ENCODE assay signal across 25 cellular contexts in genomic region chr10:124062390-124062789, GRCh38. TPM values are rescaled to one million over a fixed set of nuclear protein-coding genes. Genes with fewer than 3 reads are reported as not detected.
DNase-seq lines count a peak whose midpoint lies in the region; ATAC-seq, FAIRE-seq and TF ChIP-seq lines count a peak whose summit lies in the region.
"Had no signal": no experiment of that assay in that cellular context is flagged by ENCODE, and none has a peak within 500 bp of the region (broad histone marks: within the 10 kb centered on the region; RNA-seq: fewer than 3 reads in every experiment).

No MANE protein-coding gene starts in this region.

- in situ Hi-C loops in Panc1 (cut with HindIII; ENCODE audit: low pct_unique_long_range_greater_than_20kb, low sequenced_read_pairs) = no loop called here
- in situ Hi-C loops in HepG2 (cut with HindIII; ENCODE audit: extremely low pct_ligation_motif_present, low pct_unique_long_range_greater_than_20kb) = no loop called here

- BruUV-seq in Panc1 (replicated peaks; lab: Mats Ljungman, UMichigan) = TSS peak; percentile 42
- BruUV-seq in HepG2 (replicated peaks; lab: Mats Ljungman, UMichigan) = no TSS peak

- H3K4me1 ChIP-seq in Panc1 (ENCODE audit: control insufficient read depth, insufficient read depth, low read length) = peaks cover 9% of the 10 kb centered on the region
- peaks cover 100% of the 10 kb centered on the region for H3K4me1 ChIP-seq in HepG2 (ENCODE audit: insufficient read depth, low read length)
- H3K4me1 ChIP-seq in thyroid gland = peaks cover 45 to 64% of the 10 kb centered on the region in 2 donors
- H3K4me1 ChIP-seq in suprapubic skin = peaks cover 19% of the 10 kb centered on the region

- H3K27ac ChIP-seq in Panc1 (ENCODE audit: low read length) (no peak overlapping the region), HepG2 (ENCODE audit: extremely low read length, insufficient read depth, low read length) (peak overlapping the region; percentile 52), thyroid gland (peak overlapping the region in 2 of 3 donors; percentile 47 to 71), suprapubic skin (no peak overlapping the region)
- H3K27ac ChIP-seq: vagina had no signal

- peak; percentile 82 for FAIRE-seq in HepG2 (lab: Jason Lieb, UNC)
- FAIRE-seq: G401.6, HTR-8/SVneo, kidney, small intestine had no signal

- TF ChIP-seq POLR2A in HepG2 (IDR thresholded peaks at IDR 0.05; ENCODE audit: insufficient read depth in 1 of 2, low read depth in 2 of 2, low read length in 2 of 2) (no peak), thyroid gland (IDR thresholded peaks at IDR 0.05) (no peak), suprapubic skin (IDR thresholded peaks at IDR 0.05) (no peak)

- intact Hi-C loops in Panc1 (cut with micrococcal nuclease; ENCODE audit: unreplicated experiment) (no loop called here), HepG2 (cut with micrococcal nuclease; ENCODE audit: unreplicated experiment) (loop anchor here (2.0 kb wide), 1 partner anchor 14 kb away; no protein-coding TSS in a partner anchor), thyroid gland (cut with DNase I) (no loop called here)

- peaks cover 86% of the 10 kb centered on the region for H3K79me2 ChIP-seq in HepG2 (ENCODE audit: insufficient read depth, low read length)

- TF ChIP-seq CTCF in Panc1 (IDR thresholded peaks at IDR 0.05) = no peak
- no peak for TF ChIP-seq CTCF in HepG2 (CRISPR knock-in tag; IDR thresholded peaks at IDR 0.05)
- TF ChIP-seq CTCF in thyroid gland (IDR thresholded peaks at IDR 0.05) = no peak
- TF ChIP-seq CTCF in suprapubic skin (IDR thresholded peaks at IDR 0.05) = no peak

- no peak overlapping the region for H2AFZ ChIP-seq in HepG2 (ENCODE audit: low read length)
- H2AFZ ChIP-seq: GM23338 had no signal

- H3K4me3 ChIP-seq in H7 (ENCODE audit: insufficient read depth, low read depth, low read length) (no peak overlapping the region), Panc1 (ENCODE audit: low read depth in 2 of 2, low read length in 2 of 2) (no peak overlapping the region), HepG2 (replicated peaks in 1 of 3; ENCODE audit: insufficient read depth in 1 of 3, low read depth in 2 of 3, low read length in 3 of 3) (peak overlapping the region in 1 of 3 experiments; percentile 18; a peak in 1 of 6 replicates), thyroid gland (replicated peaks in 1 of 3) (no peak overlapping the region), suprapubic skin (no peak overlapping the region)
- H3K4me3 ChIP-seq: GM23338, vagina had no signal

- H3K27me3 ChIP-seq in H7 (ENCODE audit: control insufficient read depth, insufficient read depth, low read length) (no peaks in the 10 kb centered on the region), Panc1 (ENCODE audit: control insufficient read depth, insufficient read depth, low read length) (no peaks in the 10 kb centered on the region), HepG2 (ENCODE audit: control insufficient read depth in 1 of 2, insufficient read depth in 2 of 2, low read length in 2 of 2) (no peaks in the 10 kb centered on the region), thyroid gland (no peaks in the 10 kb centered on the region), suprapubic skin (no peaks in the 10 kb centered on the region)
- H3K27me3 ChIP-seq: vagina had no signal

- H3K36me3 ChIP-seq in H7 (replicated peaks; ENCODE audit: control insufficient read depth, insufficient read depth, low read length) (no peaks in the 10 kb centered on the region), Panc1 (ENCODE audit: control insufficient read depth, insufficient read depth, low read length) (no peaks in the 10 kb centered on the region), HepG2 (replicated peaks in 1 of 2; ENCODE audit: control insufficient read depth in 1 of 2, insufficient read depth in 2 of 2, low read length in 2 of 2) (peaks cover 9 to 35% of the 10 kb centered on the region in 2 experiments), thyroid gland (no peaks in the 10 kb centered on the region), suprapubic skin (peaks cover 2% of the 10 kb centered on the region)
- H3K36me3 ChIP-seq: vagina had no signal

- CTCF ChIA-PET in Panc1 (lab: Charles Lee) = no interaction called here
- CTCF ChIA-PET in HepG2 (lab: Yijun Ruan, JAX; ENCODE audit: low intra/inter-chr PET ratio, low total read pairs) = no interaction called here

- DNase-seq in H7 (peak; percentile 18), Panc1 (ENCODE audit: low read depth, low spot score) (no peak), HepG2 (ENCODE audit: low spot score) (peak; percentile 70), thyroid gland (no peak), suprapubic skin (ENCODE audit: low spot score in 2 of 2) (no peak)
- DNase-seq: activated CD4-positive, alpha-beta memory T cell treated with anti-CD3 and anti-CD28 coated beads for 36 hours; activated CD4-positive, CD25-positive, alpha-beta regulatory T cell; activated effector memory CD4-positive, alpha-beta T cell treated with Interleukin-2 at 50 U/mL for 16 hours; activated naive CD8-positive, alpha-beta T cell treated with anti-CD3 and anti-CD28 coated beads, Interleukin-2, amount 10 ng/mL, durations not matched to agents 7 days and 5 days; CD4-positive, alpha-beta T cell; glutamatergic neuron; kidney; NCI-H1930; NCI-H748 treated with DMSO at 0.1 percent for 48 hours; occipital lobe; Right ventricle myocardium superior; small intestine; stimulated activated CD4-positive, alpha-beta T cell treated with anti-CD3 and anti-CD28 coated beads, Interleukin-2, amount 100 ng/mL, for 24 hours; SW 1271 had no signal

- 0 out of 2 replicates have a peak overlapping the region, but pooled peaks have one; percentile 37 for H3K9ac ChIP-seq in HepG2 (ENCODE audit: insufficient read depth, low read depth, low read length)

- TF ChIP-seq EP300 in HepG2 (IDR thresholded peaks at IDR 0.05; ENCODE audit: low read depth in 2 of 2, low read length in 2 of 2) = 0 out of 4 replicates have a peak, but pooled peaks of 1 of the 2 experiments have one; percentile 27
- no peak for TF ChIP-seq EP300 in HepG2 (CRISPR knock-in tag; IDR thresholded peaks at IDR 0.05; ENCODE audit: borderline replicate concordance)
- no peak for TF ChIP-seq EP300 in suprapubic skin (IDR thresholded peaks at IDR 0.05)

- no peaks in the 10 kb centered on the region for H3K9me3 ChIP-seq in Panc1 (ENCODE audit: control insufficient read depth, insufficient read depth, low read depth, low read length)
- H3K9me3 ChIP-seq in HepG2 (ENCODE audit: low read length) = no peaks in the 10 kb centered on the region
- H3K9me3 ChIP-seq in thyroid gland = no peaks in the 10 kb centered on the region
- H3K9me3 ChIP-seq in suprapubic skin = no peaks in the 10 kb centered on the region
- H3K9me3 ChIP-seq: vagina had no signal

- H3K4me2 ChIP-seq in HepG2 (ENCODE audit: low read depth, low read length) = peak overlapping the region; percentile 58
- H3K4me2 ChIP-seq: GM23338 had no signal

- ATAC-seq in Panc1 (no peak), HepG2 (peak; percentile 77), HG03469 (IDR thresholded peaks at IDR 0.05; ENCODE audit: unreplicated experiment) (no peak), GM19035 (IDR thresholded peaks at IDR 0.05; ENCODE audit: unreplicated experiment) (no peak)
- ATAC-seq: GM23338 had no signal

- POLR2A ChIA-PET in Panc1 (lab: Charles Lee) (interaction anchor here (0.6 kb wide), 1 partner anchor 217 kb away, joined by 12 read pairs; no protein-coding TSS in a partner anchor), HepG2 (lab: Yijun Ruan, JAX) (interaction anchor here (0.9 to 3.6 kb wide), 6 partner anchors 10 to 28 kb away, joined by 3 to 30 read pairs (median 5); no protein-coding TSS in a partner anchor)

- peaks cover 40% of the 10 kb centered on the region; the same call in 1 of the 2 replicates for H4K20me1 ChIP-seq in HepG2 (ENCODE audit: insufficient read depth, low read length)

- no peak for TF ChIP-seq RAD21 in HepG2 (CRISPR knock-in tag; IDR thresholded peaks at IDR 0.05)

- 28% methylated on average over 13 of the region's 15 CpGs for WGBS in HepG2 (ENCODE audit: low lambda C conversion rate)
- 90 to 95% methylated on average over 15 of the region's 15 CpGs for WGBS in thyroid gland, 2 donors
- 75% methylated on average over 15 of the region's 15 CpGs for WGBS in suprapubic skin

RNA-seq across cellular contexts. Expression of gene CHST15, which starts 31.0 kb away (rescaled TPM):
- 15.7 and 18.4 TPM in 2 replicates for total RNA-seq in H7 (2014; rRNA removed; shearing (Covaris generic))
- total RNA-seq in Panc1 (2021; ENCODE audit: unreplicated experiment) (33.2 TPM), HepG2 (2016; rRNA removed; fragmentation: Illumina TruSeq; extraction: Trizol) (1.1 and 1.4 TPM in 2 replicates), thyroid gland (100 to 1,000 TPM in 1 of 4 donors, 10 to 100 TPM in 3; 43.2 to 104 (median 81.5) TPM), suprapubic skin (10 to 100 TPM; 20.6 to 59.1 (median 22.8) TPM)
- polyA plus RNA-seq in Panc1 (2012; ENCODE audit: insufficient read length) = 22.3 TPM
- 1.0 and 1.2 TPM in 2 replicates for total RNA-seq in HepG2 (2016; cell fraction: cytosol; rRNA removed; fragmentation: Illumina TruSeq; extraction: Trizol; ENCODE audit: low read depth)
- 1.4 and 1.5 TPM in 2 replicates for total RNA-seq in HepG2 (2016; cell fraction: insoluble cytoplasmic fraction; rRNA removed; fragmentation: Illumina TruSeq; extraction: Trizol)
- total RNA-seq in HepG2 (2016; cell fraction: membrane; rRNA removed; fragmentation: Illumina TruSeq; extraction: Trizol) = 2.7 and 2.9 TPM in 2 replicates
- total RNA-seq in HepG2 (2016; cell fraction: nucleus; rRNA removed; fragmentation: Illumina TruSeq; extraction: Trizol) = 1.1 and 1.9 TPM in 2 replicates
- 94.7 and 113 TPM in 2 replicates for polyA plus RNA-seq in HepG2 (2011; rRNA removed)
- 101 and 112 TPM in 2 replicates for polyA plus RNA-seq in HepG2 (2011; cell fraction: cytosol; rRNA removed)
- polyA plus RNA-seq in HepG2 (2011; cell fraction: nucleus; rRNA removed) = 181 and 188 TPM in 2 replicates
- polyA plus RNA-seq in HepG2 (2012) = 46.0 and 71.6 TPM in 2 replicates
- 0.27 and 0.52 TPM in 2 replicates for polyA plus RNA-seq in HepG2 (2016; cell fraction: cytosol; fragmentation: Illumina TruSeq; extraction: Trizol; ENCODE audit: low read depth)
- 1.4 TPM in 2 replicates for polyA plus RNA-seq in HepG2 (2016; cell fraction: insoluble cytoplasmic fraction; fragmentation: Illumina TruSeq; extraction: Trizol; ENCODE audit: low read depth)
- polyA plus RNA-seq in HepG2 (2016; cell fraction: membrane; fragmentation: Illumina TruSeq; extraction: Trizol; ENCODE audit: low read depth) = 0.68 and 0.92 TPM in 2 replicates
- 1.1 and 1.9 TPM in 2 replicates for polyA plus RNA-seq in HepG2 (2016; cell fraction: nucleus; fragmentation: Illumina TruSeq; extraction: Trizol; ENCODE audit: insufficient read depth, low read depth)
- polyA minus RNA-seq in HepG2 (2011; rRNA and poly(A)+ RNA removed; ENCODE audit: low replicate concordance) = 10.5 and 261 TPM in 2 replicates
- 111 and 123 TPM in 2 replicates for polyA minus RNA-seq in HepG2 (2011; cell fraction: cytosol; rRNA and poly(A)+ RNA removed)
- 241 and 251 TPM in 2 replicates for polyA minus RNA-seq in HepG2 (2011; cell fraction: nucleus; rRNA and poly(A)+ RNA removed)

Comparison
In these comparisons a context has a peak if more than half of its experiments do, and no peak if none do; other contexts are left out.
1. DNase-seq: peak in H7 (single experiment) and HepG2 (single experiment); none in Panc1 (single experiment), thyroid gland (0 of 2) and suprapubic skin (0 of 2).
2. H3K27ac ChIP-seq: peak in HepG2 (single experiment) and thyroid gland (2 of 3); none in Panc1 (single experiment) and suprapubic skin (single experiment).